ENCODE assay signal across 8 cellular contexts in the genomic region with DNA sequence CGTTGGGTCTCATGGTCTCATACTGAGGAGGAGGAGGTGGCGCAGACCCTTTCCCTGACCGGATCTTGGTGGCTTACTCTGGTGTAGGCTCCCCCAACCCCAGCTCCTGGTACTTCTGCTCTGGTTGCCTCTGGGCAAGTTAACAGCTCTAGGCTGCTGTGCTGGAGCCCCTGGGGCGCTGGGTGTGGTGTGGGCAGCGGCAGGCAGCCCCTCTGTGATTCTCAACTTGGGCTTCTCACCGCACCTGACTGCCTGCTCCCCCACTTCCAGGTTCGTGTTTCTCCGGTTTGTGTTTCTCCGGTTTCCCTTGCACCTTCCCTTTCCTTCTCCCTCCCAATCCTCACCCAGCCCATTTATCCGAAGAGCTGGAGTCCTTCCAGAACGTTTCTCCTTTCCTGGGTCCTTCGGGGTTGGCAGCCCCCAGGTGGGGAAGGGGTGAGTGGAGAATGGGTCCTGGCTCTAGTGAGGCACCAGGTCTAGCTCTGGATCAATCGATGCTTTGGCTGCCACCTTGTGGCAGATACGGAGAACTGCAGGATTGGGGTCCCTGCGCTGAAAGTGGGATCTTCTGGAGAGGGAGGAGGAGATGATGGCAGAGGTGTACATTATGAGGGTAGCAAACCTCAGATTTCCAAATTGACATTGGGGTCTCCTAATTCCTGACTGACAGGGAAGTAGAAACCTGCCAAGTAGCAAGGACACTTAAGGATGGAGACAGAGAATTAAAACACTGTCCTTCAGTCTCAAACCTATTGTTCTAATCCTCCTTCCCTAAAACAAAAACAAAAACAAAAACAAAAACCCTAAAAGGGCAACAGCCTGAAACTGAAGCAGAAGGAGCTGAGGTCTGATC. TPM values are rescaled to one million over a fixed set of nuclear protein-coding genes. Genes with fewer than 3 reads are reported as not detected.
A peak's percentile ranks its signal among the peaks of the same experiment; 100 is the strongest.
DNase-seq lines count a peak whose midpoint lies in the region; ATAC-seq and TF ChIP-seq lines count a peak whose summit lies in the region.

No MANE protein-coding gene starts in this region.

- peaks cover 27% of the 10 kb centered on the region for H3K4me1 Mint-ChIP-seq in CD8-positive, alpha-beta T cell (ENCODE audit: low read depth)
- H3K4me1 Mint-ChIP-seq in activated CD4-positive, alpha-beta T cell treated with anti-CD3 and anti-CD28 coated beads, Interleukin-2, amount 10 ng/mL, durations not matched to agents 24 days and 14 days = peaks cover 26% of the 10 kb centered on the region

- DNase-seq in CD8-positive, alpha-beta T cell = peak; percentile 31 to 77 (median 50)
- DNase-seq in HFF-Myc (ENCODE audit: extremely low read depth, low read depth) = no peak
- DNase-seq in NCI-H345 treated with DMSO at 0.1 percent for 48 hours (lab: John Stamatoyannopoulos, UW; ENCODE audit: unreplicated experiment) = peak; percentile 59
- DNase-seq in activated CD4-positive, alpha-beta T cell treated with anti-CD3 and anti-CD28 coated beads, Interleukin-2, amount 10 ng/mL, durations not matched to agents 24 days and 14 days = peak; percentile 91
- peak; percentile 82 for DNase-seq in medulla oblongata (ENCODE audit: extremely low spot score)
- DNase-seq in stimulated activated CD8-positive, alpha-beta memory T cell treated with anti-CD3 and anti-CD28 coated beads, Interleukin-7, amount 100 ng/mL, for 4 hours (ENCODE audit: low read depth in 2 of 2) = peak; percentile 24 to 51

- no peaks in the 10 kb centered on the region for H3K36me3 Mint-ChIP-seq in CD8-positive, alpha-beta T cell
- peaks cover 2% of the 10 kb centered on the region for H3K36me3 Mint-ChIP-seq in activated CD4-positive, alpha-beta T cell treated with anti-CD3 and anti-CD28 coated beads, Interleukin-2, amount 10 ng/mL, durations not matched to agents 24 days and 14 days (ENCODE audit: low read depth)

- H3K27me3 ChIP-seq in CD8-positive, alpha-beta T cell (ENCODE audit: insufficient read depth, low read length) = peaks cover 28% of the 10 kb centered on the region
- H3K27me3 ChIP-seq in duodenal mucosa (ENCODE audit: control insufficient read depth in 1 of 2, insufficient read depth in 2 of 2, low read length in 2 of 2) = peaks cover 66 to 71% of the 10 kb centered on the region in 2 donors

- CTCF ChIA-PET in CD8-positive, alpha-beta T cell (lab: Charles Lee) = interaction anchor here (0.6 to 8.6 kb wide), 24 partner anchors 12 to 666 kb away, joined by 3 to 288 read pairs (median 7); a partner anchor contains a TSS

- peak; percentile 89 for TF ChIP-seq CTCF in CD8-positive, alpha-beta T cell (IDR thresholded peaks at IDR 0.05)
- peak; percentile 95 for TF ChIP-seq CTCF in HFF-Myc (IDR thresholded peaks at IDR 0.05; ENCODE audit: low read depth, low read length, missing control alignments)

- H3K27ac ChIP-seq in CD8-positive, alpha-beta T cell (ENCODE audit: low read depth, low read length) = no peak overlapping the region
- H3K27ac ChIP-seq in duodenal mucosa (ENCODE audit: low read depth, low read length) = no peak overlapping the region

- H3K9me3 Mint-ChIP-seq in CD8-positive, alpha-beta T cell = no peaks in the 10 kb centered on the region
- no peaks in the 10 kb centered on the region for H3K9me3 Mint-ChIP-seq in activated CD4-positive, alpha-beta T cell treated with anti-CD3 and anti-CD28 coated beads, Interleukin-2, amount 10 ng/mL, durations not matched to agents 24 days and 14 days

- H3K27me3 Mint-ChIP-seq in CD8-positive, alpha-beta T cell (ENCODE audit: low read depth) = peaks cover 54% of the 10 kb centered on the region
- peaks cover 50% of the 10 kb centered on the region for H3K27me3 Mint-ChIP-seq in activated CD4-positive, alpha-beta T cell treated with anti-CD3 and anti-CD28 coated beads, Interleukin-2, amount 10 ng/mL, durations not matched to agents 24 days and 14 days

- peak overlapping the region; percentile 41 for H3K4me3 Mint-ChIP-seq in CD8-positive, alpha-beta T cell
- H3K4me3 Mint-ChIP-seq in activated CD4-positive, alpha-beta T cell treated with anti-CD3 and anti-CD28 coated beads, Interleukin-2, amount 10 ng/mL, durations not matched to agents 24 days and 14 days = peak overlapping the region; percentile 66

- H3K9ac ChIP-seq in duodenal mucosa (ENCODE audit: low read depth in 1 of 2, low read length in 2 of 2) = no peak overlapping the region

- peaks cover 33% of the 10 kb centered on the region for H3K4me1 ChIP-seq in CD8-positive, alpha-beta T cell (ENCODE audit: insufficient read depth, low read length)
- H3K4me1 ChIP-seq in duodenal mucosa (ENCODE audit: control insufficient read depth in 1 of 2, insufficient read depth in 2 of 2, low read length in 2 of 2) = peaks cover 12 to 21% of the 10 kb centered on the region in 2 donors

- no peaks in the 10 kb centered on the region for H3K36me3 ChIP-seq in CD8-positive, alpha-beta T cell (ENCODE audit: insufficient read depth, low read length)
- no peaks in the 10 kb centered on the region for H3K36me3 ChIP-seq in duodenal mucosa (ENCODE audit: control insufficient read depth in 1 of 2, insufficient read depth in 2 of 2, low read length in 2 of 2)

- H3K27ac Mint-ChIP-seq in CD8-positive, alpha-beta T cell = no peak overlapping the region
- no peak overlapping the region for H3K27ac Mint-ChIP-seq in activated CD4-positive, alpha-beta T cell treated with anti-CD3 and anti-CD28 coated beads, Interleukin-2, amount 10 ng/mL, durations not matched to agents 24 days and 14 days

- ATAC-seq in CD8-positive, alpha-beta T cell = peak; percentile 69
- ATAC-seq in GM21360 (IDR thresholded peaks at IDR 0.05; ENCODE audit: unreplicated experiment) = no peak

- no peaks in the 10 kb centered on the region for H3K9me3 ChIP-seq in CD8-positive, alpha-beta T cell (ENCODE audit: low read length)
- no peaks in the 10 kb centered on the region for H3K9me3 ChIP-seq in duodenal mucosa (ENCODE audit: control insufficient read depth in 1 of 2, low read length in 2 of 2)

- H3K4me3 ChIP-seq in CD8-positive, alpha-beta T cell (ENCODE audit: low read depth, low read length) = peak overlapping the region; percentile 6
- H3K4me3 ChIP-seq in HFF-Myc (replicated peaks; ENCODE audit: low read depth, low read length) (no peak overlapping the region), duodenal mucosa (ENCODE audit: low read depth in 1 of 2, low read length in 2 of 2) (peak overlapping the region; percentile 17 to 45)

- intact Hi-C loops in CD8-positive, alpha-beta T cell (cut with DNase I, micrococcal nuclease) = loop anchor here in 1 of 2 experiments (1.0 to 2.0 kb wide), 2 partner anchors 15 to 42 kb away; no protein-coding TSS in a partner anchor
- intact Hi-C loops in activated CD4-positive, alpha-beta T cell treated with anti-CD3 and anti-CD28 coated beads, Interleukin-2, amount 10 ng/mL, durations not matched to agents 24 days and 14 days (cut with micrococcal nuclease) = loop anchor here (1.0 kb wide), 1 partner anchor 41 kb away; no protein-coding TSS in a partner anchor

- POLR2A ChIA-PET in CD8-positive, alpha-beta T cell (lab: Charles Lee) = interaction anchor here (1.0 to 3.7 kb wide), 5 partner anchors 8 to 40 kb away, joined by 3 to 14 read pairs (median 4); a partner anchor contains a TSS

RNA-seq across cellular contexts. Expression of a gene that starts 8.3 kb away (rescaled TPM):
- not detected for total RNA-seq in CD8-positive, alpha-beta T cell
- not detected in 2 replicates for total RNA-seq in activated CD4-positive, alpha-beta T cell treated with anti-CD3 and anti-CD28 coated beads, Interleukin-2, amount 10 ng/mL, durations not matched to agents 24 days and 14 days

RNA-seq across cellular contexts. Expression of a gene that starts 16.3 kb away (rescaled TPM):
- total RNA-seq in CD8-positive, alpha-beta T cell = 10 to 100 TPM; 49.2 to 49.5 TPM
- total RNA-seq in activated CD4-positive, alpha-beta T cell treated with anti-CD3 and anti-CD28 coated beads, Interleukin-2, amount 10 ng/mL, durations not matched to agents 24 days and 14 days = 14.5 and 15.2 TPM in 2 replicates
